28 cellular contexts compared by ENCODE assay signal in genomic region chr7:129118182-129118581, GRCh38. TPM values are rescaled to one million over a fixed set of nuclear protein-coding genes. Genes with fewer than 3 reads are reported as not detected.
"Had no signal": no experiment of that assay in that cellular context is flagged by ENCODE, and none has a peak within 500 bp of the region (broad histone marks: within the 10 kb centered on the region; RNA-seq: fewer than 3 reads in every experiment).

No MANE protein-coding gene starts in this region.

- H3K36me3 ChIP-seq: colonic mucosa, esophagus muscularis mucosa, esophagus squamous epithelium, gastrocnemius medialis, gastroesophageal sphincter, heart left ventricle, heart right ventricle had no signal

- FAIRE-seq: colon, endometrium, endothelial cell of umbilical vein had no signal

- H3K4me3 ChIP-seq: colonic mucosa, coronary artery, dorsolateral prefrontal cortex, esophagus muscularis mucosa, esophagus squamous epithelium, gastrocnemius medialis, gastroesophageal sphincter, heart left ventricle, heart right ventricle, hepatocyte had no signal

- H3K27ac ChIP-seq: colonic mucosa, coronary artery, dorsolateral prefrontal cortex, epithelial cell of prostate, esophagus muscularis mucosa, esophagus squamous epithelium, foreskin keratinocyte, gastrocnemius medialis, gastroesophageal sphincter, heart left ventricle, heart right ventricle, hepatocyte had no signal

- H3K27me3 ChIP-seq: colonic mucosa, esophagus muscularis mucosa, esophagus squamous epithelium, gastrocnemius medialis, gastroesophageal sphincter, hepatocyte had no signal

- H2AFZ ChIP-seq: hepatocyte had no signal

- H3K9me3 ChIP-seq: colonic mucosa, gastrocnemius medialis had no signal

- DNase-seq: colonic mucosa; cortex of kidney; dermis blood vessel endothelial cell; dorsolateral prefrontal cortex; effector CD4-positive, alpha-beta T cell; effector CD8-positive, alpha-beta T cell; effector memory CD4-positive, alpha-beta T cell; effector memory CD8-positive, alpha-beta T cell; endodermal cell; erythroblast; esophagus squamous epithelium; foreskin fibroblast; foreskin keratinocyte; foreskin melanocyte; gastrocnemius medialis; glutamatergic neuron; head of caudate nucleus; heart left ventricle; heart right ventricle had no signal

- H3K79me2 ChIP-seq: hepatocyte had no signal

- ATAC-seq: effector memory CD8-positive, alpha-beta T cell; esophagus mucosa; foreskin keratinocyte; gastrocnemius medialis; gastroesophageal sphincter; heart left ventricle; heart right ventricle had no signal

- H3K4me1 ChIP-seq: colonic mucosa, foreskin keratinocyte, gastrocnemius medialis, gastroesophageal sphincter had no signal

- H3K4me2 ChIP-seq: hepatocyte had no signal

RNA-seq across cellular contexts. Expression of gene TSPAN33, which starts 26.3 kb away (rescaled TPM):
- total RNA-seq: dermis blood vessel endothelial cell, endothelial cell of umbilical vein had no signal
